ENCODE assay signal across 8 cellular contexts in the genomic region with DNA sequence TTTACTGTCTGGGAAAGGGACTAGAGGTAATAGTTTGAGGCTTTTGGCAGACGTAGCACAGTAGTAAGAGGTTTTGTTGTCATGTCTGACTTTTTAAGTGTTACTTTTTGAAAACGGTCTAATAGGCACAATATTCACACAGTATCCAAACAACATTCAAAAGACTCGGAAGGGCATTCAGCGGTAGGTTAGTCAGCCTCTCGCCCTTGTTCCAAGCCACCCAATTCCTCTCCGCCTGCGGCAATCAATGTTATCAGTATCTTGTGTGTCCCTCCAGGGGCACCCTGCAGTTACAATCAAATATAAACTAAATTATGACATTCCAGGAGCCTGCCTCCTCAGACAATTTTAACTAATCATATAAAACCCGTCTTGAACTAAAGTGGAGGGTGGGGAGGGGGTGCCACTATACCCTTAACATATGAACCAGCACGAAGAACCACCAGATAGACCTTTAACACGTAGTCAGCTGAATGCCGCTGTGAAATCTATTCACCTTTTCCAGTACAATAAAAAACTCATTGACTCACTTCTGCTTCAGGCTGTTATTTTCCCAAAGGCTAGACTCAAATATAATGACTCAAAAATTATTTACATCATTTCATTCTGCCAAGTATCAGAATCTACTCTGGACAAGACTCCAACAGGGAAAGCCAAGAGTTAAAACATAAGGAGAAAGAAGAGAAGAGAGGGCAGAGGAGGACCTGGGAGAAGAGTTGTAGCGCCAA. TPM values are rescaled to one million over a fixed set of nuclear protein-coding genes. Genes with fewer than 3 reads are reported as not detected.
DNase-seq lines count a peak whose midpoint lies in the region; ATAC-seq and TF ChIP-seq lines count a peak whose summit lies in the region.

No MANE protein-coding gene starts in this region.

- DNase-seq in AG10803 (ENCODE audit: low read depth): no peak
- no peak for DNase-seq in central memory CD8-positive, alpha-beta T cell (ENCODE audit: low spot score in 2 of 2)
- peak; percentile 24 for DNase-seq in myocyte (ENCODE audit: low read depth)
- no peak for DNase-seq in mucosa of gallbladder (ENCODE audit: low spot score)
- DNase-seq in AML-193 (lab: John Stamatoyannopoulos, UW): no peak
- DNase-seq in NK-92 treated with Interleukin-12 subunit alpha and Interleukin-12 subunit beta, amount 100 ng/mL, for 24 hours (lab: John Stamatoyannopoulos, UW): no peak

- ATAC-seq in central memory CD8-positive, alpha-beta T cell (replicated peaks; ENCODE audit: extremely low read depth, poor library complexity, severe bottlenecking): no peak
- no peak for ATAC-seq in GM21381 (IDR thresholded peaks at IDR 0.05; ENCODE audit: unreplicated experiment)

- H3K4me1 Mint-ChIP-seq in IgD-negative memory B cell: peaks cover 15 to 33% (median 28%) of the 10 kb centered on the region in 3 donors
- peaks cover 27% of the 10 kb centered on the region for H3K4me1 Mint-ChIP-seq in central memory CD8-positive, alpha-beta T cell

- H3K27ac Mint-ChIP-seq in IgD-negative memory B cell: peak overlapping the region in 2 of 3 donors; percentile 84 to 97
- H3K27ac Mint-ChIP-seq in central memory CD8-positive, alpha-beta T cell (ENCODE audit: low read depth): no peak overlapping the region

- no peak for TF ChIP-seq CTCF in AG10803 (conservative IDR thresholded peaks at IDR 0.05; ENCODE audit: low read length)

- H3K36me3 Mint-ChIP-seq in IgD-negative memory B cell: no peaks in the 10 kb centered on the region
- H3K36me3 Mint-ChIP-seq in central memory CD8-positive, alpha-beta T cell (ENCODE audit: insufficient read depth): peaks cover 13% of the 10 kb centered on the region

- H3K4me3 ChIP-seq in AG10803 (ENCODE audit: low read length): peak overlapping the region; percentile 96

- peak overlapping the region; percentile 94 to 99 (median 98) for H3K4me3 Mint-ChIP-seq in IgD-negative memory B cell
- H3K4me3 Mint-ChIP-seq in central memory CD8-positive, alpha-beta T cell: peak overlapping the region; percentile 92

- peaks cover 14% of the 10 kb centered on the region for H3K27me3 Mint-ChIP-seq in IgD-negative memory B cell
- peaks cover 6% of the 10 kb centered on the region for H3K27me3 Mint-ChIP-seq in central memory CD8-positive, alpha-beta T cell

- H3K9me3 Mint-ChIP-seq in IgD-negative memory B cell: peaks cover 0 to 2% (median 0%) of the 10 kb centered on the region in 3 donors
- H3K9me3 Mint-ChIP-seq in central memory CD8-positive, alpha-beta T cell: no peaks in the 10 kb centered on the region

RNA-seq across cellular contexts. Expression of a gene that starts 1.7 kb away (rescaled TPM):
- polyA plus RNA-seq in IgD-negative memory B cell: 4.2 TPM
- total RNA-seq in myocyte (8.9 and 9.7 TPM in 2 replicates), mucosa of gallbladder (26.6 TPM)
- polyA plus RNA-seq in myocyte (2012): 2.5 TPM
